In genomic region chr1:229410370-229410691, GRCh38 we compare ENCODE assay signal across 10 cellular contexts. TPM values are rescaled to one million over a fixed set of nuclear protein-coding genes. Genes with fewer than 3 reads are reported as not detected.
DNase-seq lines count a peak whose midpoint lies in the region; ATAC-seq and TF ChIP-seq lines count a peak whose summit lies in the region.
"Had no signal": no experiment of that assay in that cellular context is flagged by ENCODE, and none has a peak within 500 bp of the region (broad histone marks: within the 10 kb centered on the region; RNA-seq: fewer than 3 reads in every experiment).

No MANE protein-coding gene starts in this region.

- intact Hi-C loops in gastrocnemius medialis (cut with DNase I; ENCODE audit: low total_unique reads) = no loop called here

- no peaks in the 10 kb centered on the region for H3K27me3 ChIP-seq in gastrocnemius medialis

- no peaks in the 10 kb centered on the region for H3K36me3 Mint-ChIP-seq in T-helper 2 cell treated with Interferon-gamma antibody and Interleukin-4, amounts not matched to agents 5 μg/mL and 100 μg/mL, for 36 hours (ENCODE audit: low read depth)
- H3K36me3 Mint-ChIP-seq in brain (no peaks in the 10 kb centered on the region), T-helper 17 cell (ENCODE audit: low read depth) (peaks cover 7% of the 10 kb centered on the region)

- H3K36me3 ChIP-seq in gastrocnemius medialis = no peaks in the 10 kb centered on the region
- H3K36me3 ChIP-seq: SJSA1 had no signal

- DNase-seq in T-helper 2 cell treated with Interferon-gamma antibody and Interleukin-4, amounts not matched to agents 5 μg/mL and 100 μg/mL, for 36 hours (ENCODE audit: low spot score) = no peak
- DNase-seq in T-helper 2 cell (no peak), Kasumi-1 (lab: John Stamatoyannopoulos, UW) (peak; percentile 62 to 66), gastrocnemius medialis (no peak), 8988T (no peak), T-helper 17 cell (no peak)

- in situ Hi-C loops in gastrocnemius medialis (cut with MboI; ENCODE audit: low sequenced_read_pairs in 4 of 4) = no loop called here

- TF ChIP-seq CTCF in brain (conservative IDR thresholded peaks at IDR 0.05) (no peak), gastrocnemius medialis (IDR thresholded peaks at IDR 0.05 in 4 of 5, conservative IDR thresholded peaks at IDR 0.05 in 1 of 5) (no peak)

- H3K27ac ChIP-seq in gastrocnemius medialis = peak overlapping the region; percentile 89 to 95 (median 92)
- H3K27ac ChIP-seq: SJSA1 had no signal

- TF ChIP-seq POLR2A in gastrocnemius medialis (IDR thresholded peaks at IDR 0.05) = no peak

- peaks cover 12% of the 10 kb centered on the region for H3K4me1 Mint-ChIP-seq in T-helper 2 cell treated with Interferon-gamma antibody and Interleukin-4, amounts not matched to agents 5 μg/mL and 100 μg/mL, for 36 hours (ENCODE audit: low read depth)
- H3K4me1 Mint-ChIP-seq in brain = peaks cover 10% of the 10 kb centered on the region
- H3K4me1 Mint-ChIP-seq in T-helper 17 cell = peaks cover 16% of the 10 kb centered on the region

- H3K4me3 Mint-ChIP-seq in T-helper 2 cell treated with Interferon-gamma antibody and Interleukin-4, amounts not matched to agents 5 μg/mL and 100 μg/mL, for 36 hours = peak overlapping the region; percentile 55
- H3K4me3 Mint-ChIP-seq in brain = peak overlapping the region; percentile 60 to 80 (median 74)
- no peak overlapping the region for H3K4me3 Mint-ChIP-seq in T-helper 17 cell

- H3K4me3 ChIP-seq in gastrocnemius medialis = peak overlapping the region; percentile 2 to 20 (median 15)
- H3K4me3 ChIP-seq: SJSA1 had no signal

- peaks cover 53% of the 10 kb centered on the region in 2 donors for H3K4me1 ChIP-seq in gastrocnemius medialis

- no peak overlapping the region for H3K27ac Mint-ChIP-seq in T-helper 2 cell treated with Interferon-gamma antibody and Interleukin-4, amounts not matched to agents 5 μg/mL and 100 μg/mL, for 36 hours
- H3K27ac Mint-ChIP-seq in brain = peak overlapping the region in 3 of 5 experiments; percentile 96 to 100 (median 99)
- no peak overlapping the region for H3K27ac Mint-ChIP-seq in T-helper 17 cell

- no peak for ATAC-seq in gastrocnemius medialis
- no peak for ATAC-seq in GM19035 (IDR thresholded peaks at IDR 0.05; ENCODE audit: unreplicated experiment)
- no peak for ATAC-seq in T-helper 17 cell

- H3K9me3 ChIP-seq in gastrocnemius medialis = no peaks in the 10 kb centered on the region
- H3K9me3 ChIP-seq in T-helper 17 cell (ENCODE audit: control insufficient read depth, low read length, poor library complexity, severe bottlenecking) = no peaks in the 10 kb centered on the region
- H3K9me3 ChIP-seq: SJSA1 had no signal

- no peaks in the 10 kb centered on the region for H3K9me3 Mint-ChIP-seq in T-helper 2 cell treated with Interferon-gamma antibody and Interleukin-4, amounts not matched to agents 5 μg/mL and 100 μg/mL, for 36 hours
- peaks cover 0 to 8% (median 0%) of the 10 kb centered on the region in 5 experiments for H3K9me3 Mint-ChIP-seq in brain

- H3K27me3 Mint-ChIP-seq in T-helper 2 cell treated with Interferon-gamma antibody and Interleukin-4, amounts not matched to agents 5 μg/mL and 100 μg/mL, for 36 hours (ENCODE audit: low read depth) = peaks cover 72% of the 10 kb centered on the region
- peaks cover 10% of the 10 kb centered on the region for H3K27me3 Mint-ChIP-seq in brain
- peaks cover 51% of the 10 kb centered on the region for H3K27me3 Mint-ChIP-seq in T-helper 17 cell

RNA-seq across cellular contexts. Expression of gene ACTA1, which starts 23.6 kb away (rescaled TPM):
- 0.88 TPM for polyA plus RNA-seq in brain (ENCODE audit: insufficient read depth, low read depth, low replicate concordance)
- total RNA-seq in gastrocnemius medialis = over 10,000 TPM in 3 of 4 donors, 1,000 to 10,000 TPM in 1; 2,912 to 35,934 (median 16,282) TPM
- not detected for total RNA-seq in T-helper 17 cell
- total RNA-seq: MCF 10A, SJSA1 had no signal

Comparison
In these comparisons a context has a peak if more than half of its experiments do, and no peak if none do; other contexts are left out.
1. DNase-seq: peak in Kasumi-1 (2 of 2); none in T-helper 2 cell treated with Interferon-gamma antibody and Interleukin-4, amounts not matched to agents 5 μg/mL and 100 μg/mL, for 36 hours (single experiment), T-helper 2 cell (0 of 5), gastrocnemius medialis (0 of 2), 8988T (single experiment) and T-helper 17 cell (0 of 3).
2. H3K27ac Mint-ChIP-seq: peak in brain (3 of 5); none in T-helper 2 cell treated with Interferon-gamma antibody and Interleukin-4, amounts not matched to agents 5 μg/mL and 100 μg/mL, for 36 hours (single experiment) and T-helper 17 cell (single experiment).
3. RNA of gene ACTA1, which starts 23.6 kb away (total RNA-seq): 2,912 to 35,934 TPM in gastrocnemius medialis; not detected in T-helper 17 cell; every median in the first group is over 1,000 times any median in the second.